ENCODE assay signal across 13 cellular contexts in the genomic region with DNA sequence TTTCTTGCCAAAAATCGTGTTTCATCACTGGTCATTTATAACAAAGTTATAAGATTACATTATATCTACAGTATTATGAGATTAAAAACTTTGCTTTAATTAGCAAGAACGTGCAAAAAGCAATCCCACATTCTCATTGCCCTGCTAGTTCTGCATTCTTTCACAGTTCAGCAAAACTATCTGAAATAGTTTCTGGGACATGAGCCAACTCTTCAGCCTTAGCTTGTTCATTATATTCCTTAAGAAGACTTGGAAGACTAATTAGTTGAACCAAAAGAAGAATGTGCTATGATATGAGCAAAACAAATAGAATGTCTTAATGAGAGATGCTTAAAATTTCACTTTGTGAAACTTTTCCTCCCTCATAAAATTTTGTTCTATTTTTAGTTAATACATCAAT.
DNase-seq lines count a peak whose midpoint lies in the region; ATAC-seq and TF ChIP-seq lines count a peak whose summit lies in the region.
"Had no signal": no experiment of that assay in that cellular context is flagged by ENCODE, and none has a peak within 500 bp of the region (broad histone marks: within the 10 kb centered on the region; RNA-seq: fewer than 3 reads in every experiment).

No MANE protein-coding gene starts in this region.

- H3K9me3 Mint-ChIP-seq in T-cell: no peaks in the 10 kb centered on the region
- H3K9me3 Mint-ChIP-seq: T-helper 1 cell treated with Interleukin-12 subunit alpha and Interleukin-12 subunit beta and Interleukin-4 antibody, amounts not matched to agents 30 μg/mL and 1 μg/mL, for 36 hours had no signal

- H3K4me3 ChIP-seq in cardiac muscle cell (no peak overlapping the region), uterus (no peak overlapping the region)
- H3K4me3 ChIP-seq: adrenal gland had no signal

- DNase-seq in cardiac muscle cell (ENCODE audit: low read depth in 1 of 2, low spot score in 1 of 2): peak; percentile 42 to 86
- DNase-seq in Right ventricle myocardium inferior (ENCODE audit: missing footprints): no peak
- peak; percentile 63 for DNase-seq in dedifferentiated amniotic fluid mesenchymal stem cell (ENCODE audit: extremely low spot score)
- DNase-seq in left lobe of liver (ENCODE audit: low spot score): no peak
- no peak for DNase-seq in uterus
- no peak for DNase-seq in SIG-M5 (lab: John Stamatoyannopoulos, UW)
- DNase-seq in T-cell: no peak
- DNase-seq: adrenal gland, midbrain, NCI-H526 treated with DMSO at 0.1 percent for 48 hours had no signal

- CTCF ChIA-PET in T-cell (lab: Charles Lee): no interaction called here

- POLR2A ChIA-PET in T-cell (lab: Charles Lee): no interaction called here

- H3K36me3 ChIP-seq in cardiac muscle cell (no peaks in the 10 kb centered on the region), uterus (no peaks in the 10 kb centered on the region)

- intact Hi-C loops in Right ventricle myocardium inferior (cut with DNase I): no loop called here
- intact Hi-C loops in uterus (cut with DNase I; ENCODE audit: low total_unique reads): no loop called here

- H3K4me1 Mint-ChIP-seq in T-cell: no peaks in the 10 kb centered on the region

- H3K27ac Mint-ChIP-seq in T-cell: no peak overlapping the region
- H3K27ac Mint-ChIP-seq: T-helper 1 cell treated with Interleukin-12 subunit alpha and Interleukin-12 subunit beta and Interleukin-4 antibody, amounts not matched to agents 30 μg/mL and 1 μg/mL, for 36 hours had no signal

- H3K4me1 ChIP-seq in cardiac muscle cell (ENCODE audit: low read depth) (peaks cover 4% of the 10 kb centered on the region), uterus (peaks cover 0 to 4% of the 10 kb centered on the region in 2 donors)

- ATAC-seq in Right ventricle myocardium inferior: no peak
- ATAC-seq in left lobe of liver: peak; percentile 47
- no peak for ATAC-seq in GM19395 (IDR thresholded peaks at IDR 0.05; ENCODE audit: unreplicated experiment)
- ATAC-seq in T-cell (replicated peaks in 1 of 4): no peak
- ATAC-seq: esophagus mucosa had no signal

- H3K27me3 ChIP-seq in cardiac muscle cell (no peaks in the 10 kb centered on the region), uterus (no peaks in the 10 kb centered on the region)
- H3K27me3 ChIP-seq: adrenal gland had no signal

- no peaks in the 10 kb centered on the region for H3K27me3 Mint-ChIP-seq in T-cell

- no peak overlapping the region for H3K27ac ChIP-seq in cardiac muscle cell
- H3K27ac ChIP-seq in uterus: peak overlapping the region; percentile 43 to 67

- TF ChIP-seq POLR2A in uterus (IDR thresholded peaks at IDR 0.05): no peak

- TF ChIP-seq CTCF in cardiac muscle cell (IDR thresholded peaks at IDR 0.05; ENCODE audit: low read depth, low read length) (no peak), uterus (IDR thresholded peaks at IDR 0.05) (no peak)

- no peaks in the 10 kb centered on the region for H3K36me3 Mint-ChIP-seq in T-cell

- H3K4me3 Mint-ChIP-seq in T-cell: no peak overlapping the region
- H3K4me3 Mint-ChIP-seq: T-helper 1 cell treated with Interleukin-12 subunit alpha and Interleukin-12 subunit beta and Interleukin-4 antibody, amounts not matched to agents 30 μg/mL and 1 μg/mL, for 36 hours had no signal

- H3K9me3 ChIP-seq in cardiac muscle cell (ENCODE audit: low read depth) (no peaks in the 10 kb centered on the region), uterus (peaks cover 0 to 3% of the 10 kb centered on the region in 2 donors)
- H3K9me3 ChIP-seq: adrenal gland had no signal

Comparison
In these comparisons a context has a peak if more than half of its experiments do, and no peak if none do; other contexts are left out.
1. DNase-seq: peak in cardiac muscle cell (2 of 2) and dedifferentiated amniotic fluid mesenchymal stem cell (single experiment); none in Right ventricle myocardium inferior (single experiment), left lobe of liver (single experiment), uterus (0 of 2), SIG-M5 (single experiment) and T-cell (0 of 34).